ENCODE assay signal across 8 cellular contexts in genomic region chr19:40347476-40348124, GRCh38. TPM values are rescaled to one million over a fixed set of nuclear protein-coding genes. Genes with fewer than 3 reads are reported as not detected.
DNase-seq lines count a peak whose midpoint lies in the region; ATAC-seq, FAIRE-seq and TF ChIP-seq lines count a peak whose summit lies in the region.

No MANE protein-coding gene starts in this region.

- no peaks in the 10 kb centered on the region; a peak in 1 of 5 replicates for H3K27me3 ChIP-seq in HepG2 (ENCODE audit: control insufficient read depth in 1 of 2, insufficient read depth in 2 of 2, low read length in 2 of 2)

- peak overlapping the region; percentile 59 for H2AFZ ChIP-seq in HepG2 (ENCODE audit: low read length)

- H3K27ac Mint-ChIP-seq in activated naive CD4-positive, alpha-beta T cell treated with anti-CD3 and anti-CD28 coated beads for 36 hours = peak overlapping the region; percentile 44
- peak overlapping the region; percentile 95 for H3K27ac Mint-ChIP-seq in activated naive CD8-positive, alpha-beta T cell treated with anti-CD3 and anti-CD28 coated beads, Interleukin-2, amount 10 ng/mL, durations not matched to agents 7 days and 5 days
- peak overlapping the region; percentile 90 for H3K27ac Mint-ChIP-seq in type B pancreatic cell

- no peaks in the 10 kb centered on the region for H3K27me3 Mint-ChIP-seq in activated naive CD4-positive, alpha-beta T cell treated with anti-CD3 and anti-CD28 coated beads for 36 hours (ENCODE audit: low read depth)
- H3K27me3 Mint-ChIP-seq in activated naive CD8-positive, alpha-beta T cell treated with anti-CD3 and anti-CD28 coated beads, Interleukin-2, amount 10 ng/mL, durations not matched to agents 7 days and 5 days = no peaks in the 10 kb centered on the region
- no peaks in the 10 kb centered on the region for H3K27me3 Mint-ChIP-seq in type B pancreatic cell

- peaks cover 29% of the 10 kb centered on the region for H3K4me1 Mint-ChIP-seq in activated naive CD4-positive, alpha-beta T cell treated with anti-CD3 and anti-CD28 coated beads for 36 hours (ENCODE audit: low read depth)
- H3K4me1 Mint-ChIP-seq in activated naive CD8-positive, alpha-beta T cell treated with anti-CD3 and anti-CD28 coated beads, Interleukin-2, amount 10 ng/mL, durations not matched to agents 7 days and 5 days = peaks cover 33% of the 10 kb centered on the region
- peaks cover 24% of the 10 kb centered on the region for H3K4me1 Mint-ChIP-seq in type B pancreatic cell (ENCODE audit: unreplicated experiment)

- TF ChIP-seq POLR2A in HepG2 (IDR thresholded peaks at IDR 0.05; ENCODE audit: insufficient read depth in 1 of 2, low read depth in 2 of 2, low read length in 2 of 2) = no peak

- H3K36me3 ChIP-seq in HepG2 (replicated peaks in 1 of 2; ENCODE audit: control insufficient read depth in 1 of 2, insufficient read depth in 2 of 2, low read length in 2 of 2) = no peaks in the 10 kb centered on the region

- CTCF ChIA-PET in activated naive CD4-positive, alpha-beta T cell treated with anti-CD3 and anti-CD28 coated beads for 36 hours (lab: Charles Lee) = interaction anchor here (0.5 to 1.1 kb wide), 4 partner anchors 16 to 117 kb away, joined by 3 to 5 read pairs (median 3); no protein-coding TSS in a partner anchor
- CTCF ChIA-PET in HepG2 (lab: Yijun Ruan, JAX; ENCODE audit: low intra/inter-chr PET ratio, low total read pairs) = no interaction called here

- H3K4me3 Mint-ChIP-seq in activated naive CD4-positive, alpha-beta T cell treated with anti-CD3 and anti-CD28 coated beads for 36 hours = peak overlapping the region; percentile 89
- H3K4me3 Mint-ChIP-seq in activated naive CD8-positive, alpha-beta T cell treated with anti-CD3 and anti-CD28 coated beads, Interleukin-2, amount 10 ng/mL, durations not matched to agents 7 days and 5 days = peak overlapping the region; percentile 96
- H3K4me3 Mint-ChIP-seq in type B pancreatic cell = peak overlapping the region; percentile 95

- H3K9ac ChIP-seq in HepG2 (ENCODE audit: insufficient read depth, low read depth, low read length) = peak overlapping the region; percentile 80

- 12% methylated on average over 20 of the region's 20 CpGs for WGBS in HepG2 (ENCODE audit: low lambda C conversion rate)

- H4K20me1 ChIP-seq in HepG2 (ENCODE audit: insufficient read depth, low read length) = no peaks in the 10 kb centered on the region; the same call in 1 of the 2 replicates

- POLR2A ChIA-PET in activated naive CD8-positive, alpha-beta T cell treated with anti-CD3 and anti-CD28 coated beads, Interleukin-2, amount 10 ng/mL, durations not matched to agents 7 days and 5 days (lab: Charles Lee) = interaction anchor here (0.8 to 1.8 kb wide), 12 partner anchors 13 to 118 kb away, joined by 3 to 9 read pairs (median 4); partner anchors contain the start of genes AKT2, BLVRB, SERTAD1 and SERTAD3
- POLR2A ChIA-PET in HepG2 (lab: Yijun Ruan, JAX) = interaction anchor here (0.6 to 1.5 kb wide), 12 partner anchors 9 to 256 kb away, joined by 3 to 12 read pairs (median 3); partner anchors contain the start of genes BLVRB and SERTAD1

- no peak for FAIRE-seq in HepG2 (lab: Jason Lieb, UNC)

- H3K36me3 Mint-ChIP-seq in activated naive CD4-positive, alpha-beta T cell treated with anti-CD3 and anti-CD28 coated beads for 36 hours (ENCODE audit: low read depth) = peaks cover 1% of the 10 kb centered on the region
- H3K36me3 Mint-ChIP-seq in activated naive CD8-positive, alpha-beta T cell treated with anti-CD3 and anti-CD28 coated beads, Interleukin-2, amount 10 ng/mL, durations not matched to agents 7 days and 5 days = peaks cover 9% of the 10 kb centered on the region
- no peaks in the 10 kb centered on the region for H3K36me3 Mint-ChIP-seq in type B pancreatic cell

- BruUV-seq in HepG2 (replicated peaks; lab: Mats Ljungman, UMichigan) = TSS peak; percentile 88

- H3K79me2 ChIP-seq in HepG2 (ENCODE audit: insufficient read depth, low read length) = peaks cover 21% of the 10 kb centered on the region

- peaks cover 16% of the 10 kb centered on the region for H3K4me1 ChIP-seq in HepG2 (ENCODE audit: insufficient read depth, low read length)

- DNase-seq in activated naive CD4-positive, alpha-beta T cell treated with anti-CD3 and anti-CD28 coated beads for 36 hours = no peak
- DNase-seq in activated naive CD4-positive, alpha-beta T cell treated with anti-CD3 and anti-CD28 coated beads, Interleukin-2, amount 50 U/mL, for 16 hours = no peak
- DNase-seq in activated naive CD8-positive, alpha-beta T cell treated with anti-CD3 and anti-CD28 coated beads, Interleukin-2, amount 10 ng/mL, durations not matched to agents 7 days and 5 days = no peak
- no peak for DNase-seq in HepG2 (ENCODE audit: low spot score)
- DNase-seq in type B pancreatic cell (ENCODE audit: extremely low spot score, unreplicated experiment) = no peak
- no peak for DNase-seq in NCI-H82 (lab: John Stamatoyannopoulos, UW)

- peak overlapping the region; percentile 43 for H3K27ac ChIP-seq in HepG2 (ENCODE audit: extremely low read length, insufficient read depth, low read length)

- TF ChIP-seq CTCF in HepG2 (CRISPR knock-in tag; IDR thresholded peaks at IDR 0.05) (no peak), type B pancreatic cell (conservative IDR thresholded peaks at IDR 0.05) (no peak)

- peak overlapping the region; percentile 78 for H3K4me2 ChIP-seq in HepG2 (ENCODE audit: low read depth, low read length)

- in situ Hi-C loops in HepG2 (cut with HindIII; ENCODE audit: extremely low pct_ligation_motif_present, low pct_unique_long_range_greater_than_20kb) = no loop called here

- intact Hi-C loops in activated naive CD4-positive, alpha-beta T cell treated with anti-CD3 and anti-CD28 coated beads for 36 hours (cut with micrococcal nuclease) = loop anchor here (1.0 to 5.0 kb wide), 9 partner anchors 56 to 450 kb away; partner anchors contain the start of genes AKT2, EGLN2, SERTAD1 and ZNF546
- intact Hi-C loops in HepG2 (cut with micrococcal nuclease; ENCODE audit: unreplicated experiment) = loop anchor here (10.0 kb wide), 1 partner anchor 77 kb away; the partner anchor contains the start of gene SERTAD1

- TF ChIP-seq EP300 in HepG2 (IDR thresholded peaks at IDR 0.05; ENCODE audit: low read depth in 2 of 2, low read length in 2 of 2) = no peak
- TF ChIP-seq EP300 in HepG2 (CRISPR knock-in tag; IDR thresholded peaks at IDR 0.05; ENCODE audit: borderline replicate concordance) = no peak

- H3K4me3 ChIP-seq in HepG2 (replicated peaks in 1 of 3; ENCODE audit: insufficient read depth in 1 of 3, low read depth in 2 of 3, low read length in 3 of 3) = peak overlapping the region; percentile 78 to 98 (median 80)

- H3K9me3 ChIP-seq in HepG2 (ENCODE audit: low read length) = no peaks in the 10 kb centered on the region

- H3K9me3 Mint-ChIP-seq in activated naive CD4-positive, alpha-beta T cell treated with anti-CD3 and anti-CD28 coated beads for 36 hours = no peaks in the 10 kb centered on the region
- no peaks in the 10 kb centered on the region for H3K9me3 Mint-ChIP-seq in activated naive CD8-positive, alpha-beta T cell treated with anti-CD3 and anti-CD28 coated beads, Interleukin-2, amount 10 ng/mL, durations not matched to agents 7 days and 5 days
- no peaks in the 10 kb centered on the region for H3K9me3 Mint-ChIP-seq in type B pancreatic cell

- TF ChIP-seq RAD21 in HepG2 (CRISPR knock-in tag; IDR thresholded peaks at IDR 0.05) = no peak

- no peak for ATAC-seq in activated naive CD8-positive, alpha-beta T cell treated with anti-CD3 and anti-CD28 coated beads, Interleukin-2, amount 10 ng/mL, durations not matched to agents 7 days and 5 days (ENCODE audit: low read depth)
- no peak for ATAC-seq in HepG2
- no peak for ATAC-seq in HG03520 (IDR thresholded peaks at IDR 0.05; ENCODE audit: unreplicated experiment)
- ATAC-seq in GM19351 (IDR thresholded peaks at IDR 0.05; ENCODE audit: unreplicated experiment) = no peak

RNA-seq across cellular contexts. Expression of gene C19orf47, which starts 0.6 kb away (rescaled TPM):
- 10 to 100 TPM; 13.5 to 14.6 TPM for total RNA-seq in activated naive CD4-positive, alpha-beta T cell treated with anti-CD3 and anti-CD28 coated beads for 36 hours
- 10 to 100 TPM; 21.4 to 21.8 TPM for total RNA-seq in activated naive CD8-positive, alpha-beta T cell treated with anti-CD3 and anti-CD28 coated beads, Interleukin-2, amount 10 ng/mL, durations not matched to agents 7 days and 5 days
- 6.8 and 8.1 TPM in 2 replicates for total RNA-seq in HepG2 (2016; rRNA removed; fragmentation: Illumina TruSeq; extraction: Trizol)
- total RNA-seq in HepG2 (2016; cell fraction: cytosol; rRNA removed; fragmentation: Illumina TruSeq; extraction: Trizol; ENCODE audit: low read depth) = 12.5 and 13.5 TPM in 2 replicates
- total RNA-seq in HepG2 (2016; cell fraction: insoluble cytoplasmic fraction; rRNA removed; fragmentation: Illumina TruSeq; extraction: Trizol) = 5.6 and 9.0 TPM in 2 replicates
- total RNA-seq in HepG2 (2016; cell fraction: membrane; rRNA removed; fragmentation: Illumina TruSeq; extraction: Trizol) = 18.7 and 22.9 TPM in 2 replicates
- 3.6 and 5.4 TPM in 2 replicates for total RNA-seq in HepG2 (2016; cell fraction: nucleus; rRNA removed; fragmentation: Illumina TruSeq; extraction: Trizol)
- polyA plus RNA-seq in HepG2 (2011; rRNA removed) = 10.6 and 11.1 TPM in 2 replicates
- polyA plus RNA-seq in HepG2 (2011; cell fraction: cytosol; rRNA removed) = 6.7 and 7.2 TPM in 2 replicates
- polyA plus RNA-seq in HepG2 (2011; cell fraction: nucleus; rRNA removed) = 10.7 and 10.8 TPM in 2 replicates
- 3.6 and 4.2 TPM in 2 replicates for polyA plus RNA-seq in HepG2 (2012)
- polyA plus RNA-seq in HepG2 (2016; cell fraction: cytosol; fragmentation: Illumina TruSeq; extraction: Trizol; ENCODE audit: low read depth) = 12.8 and 17.0 TPM in 2 replicates
- 9.6 and 11.1 TPM in 2 replicates for polyA plus RNA-seq in HepG2 (2016; cell fraction: insoluble cytoplasmic fraction; fragmentation: Illumina TruSeq; extraction: Trizol; ENCODE audit: low read depth)
- polyA plus RNA-seq in HepG2 (2016; cell fraction: membrane; fragmentation: Illumina TruSeq; extraction: Trizol; ENCODE audit: low read depth) = 23.8 and 24.6 TPM in 2 replicates
- polyA plus RNA-seq in HepG2 (2016; cell fraction: nucleus; fragmentation: Illumina TruSeq; extraction: Trizol; ENCODE audit: insufficient read depth, low read depth) = 12.8 and 13.4 TPM in 2 replicates
- 18.0 and 74.8 TPM in 2 replicates for polyA minus RNA-seq in HepG2 (2011; rRNA and poly(A)+ RNA removed; ENCODE audit: low replicate concordance)
- 7.0 and 8.4 TPM in 2 replicates for polyA minus RNA-seq in HepG2 (2011; cell fraction: cytosol; rRNA and poly(A)+ RNA removed)
- 6.8 and 7.3 TPM in 2 replicates for polyA minus RNA-seq in HepG2 (2011; cell fraction: nucleus; rRNA and poly(A)+ RNA removed)
- total RNA-seq in type B pancreatic cell (ENCODE audit: low replicate concordance) = 15.3 and 18.6 TPM in 2 replicates

RNA-seq across cellular contexts. Expression of gene PLD3, which starts 0.9 kb away (rescaled TPM):
- 10 to 100 TPM; 57.6 to 58.2 TPM for total RNA-seq in activated naive CD4-positive, alpha-beta T cell treated with anti-CD3 and anti-CD28 coated beads for 36 hours
- total RNA-seq in activated naive CD8-positive, alpha-beta T cell treated with anti-CD3 and anti-CD28 coated beads, Interleukin-2, amount 10 ng/mL, durations not matched to agents 7 days and 5 days = 100 to 1,000 TPM; 104 to 109 TPM
- total RNA-seq in HepG2 (2016; rRNA removed; fragmentation: Illumina TruSeq; extraction: Trizol) (26.8 and 45.7 TPM in 2 replicates), type B pancreatic cell (ENCODE audit: low replicate concordance) (234 and 244 TPM in 2 replicates)
- 18.2 and 19.0 TPM in 2 replicates for total RNA-seq in HepG2 (2016; cell fraction: cytosol; rRNA removed; fragmentation: Illumina TruSeq; extraction: Trizol; ENCODE audit: low read depth)
- total RNA-seq in HepG2 (2016; cell fraction: insoluble cytoplasmic fraction; rRNA removed; fragmentation: Illumina TruSeq; extraction: Trizol) = 29.0 and 47.3 TPM in 2 replicates
- total RNA-seq in HepG2 (2016; cell fraction: membrane; rRNA removed; fragmentation: Illumina TruSeq; extraction: Trizol) = 26.1 and 41.8 TPM in 2 replicates
- total RNA-seq in HepG2 (2016; cell fraction: nucleus; rRNA removed; fragmentation: Illumina TruSeq; extraction: Trizol) = 37.3 and 42.7 TPM in 2 replicates
- 164 and 203 TPM in 2 replicates for polyA plus RNA-seq in HepG2 (2011; rRNA removed)
- 105 and 149 TPM in 2 replicates for polyA plus RNA-seq in HepG2 (2011; cell fraction: cytosol; rRNA removed)
- 114 and 115 TPM in 2 replicates for polyA plus RNA-seq in HepG2 (2011; cell fraction: nucleus; rRNA removed)
- 107 and 135 TPM in 2 replicates for polyA plus RNA-seq in HepG2 (2012)
- 16.6 and 27.8 TPM in 2 replicates for polyA plus RNA-seq in HepG2 (2016; cell fraction: cytosol; fragmentation: Illumina TruSeq; extraction: Trizol; ENCODE audit: low read depth)
- 36.6 and 37.2 TPM in 2 replicates for polyA plus RNA-seq in HepG2 (2016; cell fraction: insoluble cytoplasmic fraction; fragmentation: Illumina TruSeq; extraction: Trizol; ENCODE audit: low read depth)
- polyA plus RNA-seq in HepG2 (2016; cell fraction: membrane; fragmentation: Illumina TruSeq; extraction: Trizol; ENCODE audit: low read depth) = 34.7 and 44.6 TPM in 2 replicates
- 75.1 and 78.1 TPM in 2 replicates for polyA plus RNA-seq in HepG2 (2016; cell fraction: nucleus; fragmentation: Illumina TruSeq; extraction: Trizol; ENCODE audit: insufficient read depth, low read depth)
- polyA minus RNA-seq in HepG2 (2011; rRNA and poly(A)+ RNA removed; ENCODE audit: low replicate concordance) = 86.0 and 162 TPM in 2 replicates
- 72.3 and 102 TPM in 2 replicates for polyA minus RNA-seq in HepG2 (2011; cell fraction: cytosol; rRNA and poly(A)+ RNA removed)
- polyA minus RNA-seq in HepG2 (2011; cell fraction: nucleus; rRNA and poly(A)+ RNA removed) = 23.6 and 31.3 TPM in 2 replicates

RNA-seq across cellular contexts. Expression of gene HIPK4, which starts 42.4 kb away (rescaled TPM):
- total RNA-seq in activated naive CD4-positive, alpha-beta T cell treated with anti-CD3 and anti-CD28 coated beads for 36 hours = not detected
- under 1 TPM in 1 of 2 experiments, not detected in 1; 0.11 TPM for total RNA-seq in activated naive CD8-positive, alpha-beta T cell treated with anti-CD3 and anti-CD28 coated beads, Interleukin-2, amount 10 ng/mL, durations not matched to agents 7 days and 5 days
- total RNA-seq in HepG2 (2016; rRNA removed; fragmentation: Illumina TruSeq; extraction: Trizol) = not detected in 2 replicates
- total RNA-seq in HepG2 (2016; cell fraction: cytosol; rRNA removed; fragmentation: Illumina TruSeq; extraction: Trizol; ENCODE audit: low read depth) = not detected in 2 replicates
- not detected in 2 replicates for total RNA-seq in HepG2 (2016; cell fraction: insoluble cytoplasmic fraction; rRNA removed; fragmentation: Illumina TruSeq; extraction: Trizol)
- not detected in 2 replicates for total RNA-seq in HepG2 (2016; cell fraction: membrane; rRNA removed; fragmentation: Illumina TruSeq; extraction: Trizol)
- total RNA-seq in HepG2 (2016; cell fraction: nucleus; rRNA removed; fragmentation: Illumina TruSeq; extraction: Trizol) = not detected in 2 replicates
- 0.03 TPM in 1 of 2 replicates, not detected in the other for polyA plus RNA-seq in HepG2 (2011; rRNA removed)
- polyA plus RNA-seq in HepG2 (2011; cell fraction: cytosol; rRNA removed) = 0.03 TPM in 1 of 2 replicates, not detected in the other
- not detected in 2 replicates for polyA plus RNA-seq in HepG2 (2011; cell fraction: nucleus; rRNA removed)
- not detected in 2 replicates for polyA plus RNA-seq in HepG2 (2012)
- polyA plus RNA-seq in HepG2 (2016; cell fraction: cytosol; fragmentation: Illumina TruSeq; extraction: Trizol; ENCODE audit: low read depth) = not detected in 2 replicates
- not detected in 2 replicates for polyA plus RNA-seq in HepG2 (2016; cell fraction: insoluble cytoplasmic fraction; fragmentation: Illumina TruSeq; extraction: Trizol; ENCODE audit: low read depth)
- polyA plus RNA-seq in HepG2 (2016; cell fraction: membrane; fragmentation: Illumina TruSeq; extraction: Trizol; ENCODE audit: low read depth) = not detected in 2 replicates
- polyA plus RNA-seq in HepG2 (2016; cell fraction: nucleus; fragmentation: Illumina TruSeq; extraction: Trizol; ENCODE audit: insufficient read depth, low read depth) = not detected in 2 replicates
- 0.07 TPM in 1 of 2 replicates, not detected in the other for polyA minus RNA-seq in HepG2 (2011; rRNA and poly(A)+ RNA removed; ENCODE audit: low replicate concordance)
- polyA minus RNA-seq in HepG2 (2011; cell fraction: cytosol; rRNA and poly(A)+ RNA removed) = not detected in 2 replicates
- not detected in 2 replicates for polyA minus RNA-seq in HepG2 (2011; cell fraction: nucleus; rRNA and poly(A)+ RNA removed)
- total RNA-seq in type B pancreatic cell (ENCODE audit: low replicate concordance) = 0.12 TPM in 1 of 2 replicates, not detected in the other

Comparison
In these comparisons a context has a peak if more than half of its experiments do, and no peak if none do; other contexts are left out.
1. H3K27ac Mint-ChIP-seq: peak in every context shown above with its lines; median percentile 95 in activated naive CD8-positive, alpha-beta T cell treated with anti-CD3 and anti-CD28 coated beads, Interleukin-2, amount 10 ng/mL, durations not matched to agents 7 days and 5 days; 90 in type B pancreatic cell; 44 in activated naive CD4-positive, alpha-beta T cell treated with anti-CD3 and anti-CD28 coated beads for 36 hours.